1 cellular context compared by ENCODE assay signal in genomic region chr3:54628888-54629368, GRCh38.
TF ChIP-seq lines count a peak whose summit lies in the region.

No MANE protein-coding gene starts in this region.

TF ChIP-seq in WTC11, 78 proteins besides CTCF, POLR2A, EP300 and RAD21 (continued from another document):
- TF ChIP-seq, protein P1, sequence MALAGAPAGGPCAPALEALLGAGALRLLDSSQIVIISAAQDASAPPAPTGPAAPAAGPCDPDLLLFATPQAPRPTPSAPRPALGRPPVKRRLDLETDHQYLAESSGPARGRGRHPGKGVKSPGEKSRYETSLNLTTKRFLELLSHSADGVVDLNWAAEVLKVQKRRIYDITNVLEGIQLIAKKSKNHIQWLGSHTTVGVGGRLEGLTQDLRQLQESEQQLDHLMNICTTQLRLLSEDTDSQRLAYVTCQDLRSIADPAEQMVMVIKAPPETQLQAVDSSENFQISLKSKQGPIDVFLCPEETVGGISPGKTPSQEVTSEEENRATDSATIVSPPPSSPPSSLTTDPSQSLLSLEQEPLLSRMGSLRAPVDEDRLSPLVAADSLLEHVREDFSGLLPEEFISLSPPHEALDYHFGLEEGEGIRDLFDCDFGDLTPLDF (CRISPR knock-in tag; IDR thresholded peaks at IDR 0.05): no peak
- no peak for TF ChIP-seq MXD4 (CRISPR knock-in tag; IDR thresholded peaks at IDR 0.05; ENCODE audit: borderline replicate concordance)
